Comparison of ENCODE assay signal across 14 cellular contexts in the genomic region with DNA sequence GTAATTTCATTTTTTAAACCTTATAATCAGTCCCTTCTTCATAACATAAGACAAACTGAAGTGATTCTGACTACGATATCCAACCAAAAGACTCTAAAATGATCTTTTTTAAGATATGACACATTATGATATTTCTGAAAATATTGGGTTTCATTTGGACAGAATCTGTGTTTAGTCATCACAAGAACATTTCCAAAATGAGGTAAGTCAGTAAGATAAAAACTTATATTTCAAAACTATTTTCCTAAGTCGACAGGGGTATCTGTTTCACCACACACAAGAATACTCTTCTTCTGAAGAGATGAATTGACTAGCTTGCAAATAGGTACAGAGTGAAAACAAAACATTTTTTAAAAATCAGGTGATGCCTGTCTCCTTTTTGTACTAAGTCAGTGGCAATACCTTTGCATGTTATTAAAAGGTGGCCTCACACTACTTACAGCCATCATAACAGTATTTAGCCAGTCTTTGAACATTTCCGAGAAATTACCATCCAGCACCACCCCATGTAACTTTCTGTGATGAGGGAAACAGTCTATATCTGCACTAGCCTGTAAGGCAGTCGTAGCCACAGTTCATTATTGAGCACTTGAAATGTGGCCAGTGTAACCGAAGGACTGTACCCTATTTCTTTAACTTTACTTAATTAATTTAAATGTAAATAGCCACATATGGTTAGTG.
DNase-seq lines count a peak whose midpoint lies in the region; ATAC-seq lines count a peak whose summit lies in the region.
"Had no signal": no experiment of that assay in that cellular context is flagged by ENCODE, and none has a peak within 500 bp of the region (broad histone marks: within the 10 kb centered on the region; RNA-seq: fewer than 3 reads in every experiment).

No MANE protein-coding gene starts in this region.

- H3K79me2 ChIP-seq in ACC112 (ENCODE audit: control insufficient read depth, insufficient read depth, low read length, unreplicated experiment) = peaks cover 37% of the 10 kb centered on the region

- DNase-seq in HCEC 1CT (peak; percentile 69), adipocyte (ENCODE audit: low read depth) (peak; percentile 48), NCI-H1417 (lab: John Stamatoyannopoulos, UW) (no peak)
- no peak for DNase-seq in effector CD4-positive, alpha-beta T cell
- DNase-seq: DMS153; effector CD8-positive, alpha-beta T cell; naive B cell; NCI-H2107; NCI-H82; stimulated activated CD8-positive, alpha-beta memory T cell treated with anti-CD3 and anti-CD28 coated beads, Interleukin-4, amount 100 ng/mL, for 48 hours had no signal

- peak overlapping the region; percentile 8 for H2AFZ ChIP-seq in ACC112 (ENCODE audit: low read length, unreplicated experiment)

- ATAC-seq in GM19467 (IDR thresholded peaks at IDR 0.05; ENCODE audit: unreplicated experiment) (no peak), GM21367 (IDR thresholded peaks at IDR 0.05; ENCODE audit: unreplicated experiment) (no peak)

- H3K9me3 ChIP-seq in adipocyte (ENCODE audit: control insufficient read depth, low read length) (no peaks in the 10 kb centered on the region), muscle layer of colon (ENCODE audit: low read length) (no peaks in the 10 kb centered on the region)

- H3K36me3 ChIP-seq in ACC112 (ENCODE audit: insufficient read depth, low read length) (no peaks in the 10 kb centered on the region), adipocyte (ENCODE audit: control insufficient read depth, insufficient read depth, low read length, severe bottlenecking) (peaks cover 5% of the 10 kb centered on the region), muscle layer of colon (ENCODE audit: insufficient read depth, low read length) (no peaks in the 10 kb centered on the region)

- H3K4me3 ChIP-seq in ACC112 (ENCODE audit: low read depth, low read length) (peak overlapping the region; percentile 28; the same call in 1 of the 2 replicates), adipocyte (ENCODE audit: low read length) (peak overlapping the region; percentile 56), muscle layer of colon (ENCODE audit: low read depth in 1 of 2, low read length in 2 of 2) (no peak overlapping the region)

- peaks cover 25% of the 10 kb centered on the region for H3K4me1 ChIP-seq in ACC112 (ENCODE audit: control insufficient read depth, insufficient read depth, low read length, unreplicated experiment)
- H3K4me1 ChIP-seq in adipocyte (ENCODE audit: control insufficient read depth, insufficient read depth, low read length) = peaks cover 19% of the 10 kb centered on the region
- H3K4me1 ChIP-seq in muscle layer of colon (ENCODE audit: insufficient read depth, low read length) = no peaks in the 10 kb centered on the region

- H3K27ac ChIP-seq in ACC112 (ENCODE audit: low read depth, low read length) = peak overlapping the region; percentile 79
- peak overlapping the region; percentile 13 for H3K27ac ChIP-seq in muscle layer of colon (ENCODE audit: low read depth, low read length)

- H3K27me3 ChIP-seq in ACC112 (ENCODE audit: insufficient read depth, low read length) = no peaks in the 10 kb centered on the region
- no peaks in the 10 kb centered on the region for H3K27me3 ChIP-seq in adipocyte (replicated peaks; ENCODE audit: control insufficient read depth, insufficient read depth, low read length)
- H3K27me3 ChIP-seq in muscle layer of colon (ENCODE audit: control insufficient read depth in 1 of 2, insufficient read depth in 2 of 2, low read length in 2 of 2) = no peaks in the 10 kb centered on the region

- peak overlapping the region; percentile 61 for H3K9ac ChIP-seq in adipocyte (ENCODE audit: low read length)
- H3K9ac ChIP-seq in muscle layer of colon (ENCODE audit: low read length) = no peak overlapping the region

Comparison
In these comparisons a context has a peak if more than half of its experiments do, and no peak if none do; other contexts are left out.
1. H3K4me3 ChIP-seq: peak in ACC112 (single experiment) and adipocyte (single experiment); none in muscle layer of colon (0 of 2).
2. DNase-seq: peak in HCEC 1CT (single experiment) and adipocyte (single experiment); none in effector CD4-positive, alpha-beta T cell (single experiment) and NCI-H1417 (0 of 3).